Comparison of ENCODE assay signal across 9 cellular contexts in the genomic region with DNA sequence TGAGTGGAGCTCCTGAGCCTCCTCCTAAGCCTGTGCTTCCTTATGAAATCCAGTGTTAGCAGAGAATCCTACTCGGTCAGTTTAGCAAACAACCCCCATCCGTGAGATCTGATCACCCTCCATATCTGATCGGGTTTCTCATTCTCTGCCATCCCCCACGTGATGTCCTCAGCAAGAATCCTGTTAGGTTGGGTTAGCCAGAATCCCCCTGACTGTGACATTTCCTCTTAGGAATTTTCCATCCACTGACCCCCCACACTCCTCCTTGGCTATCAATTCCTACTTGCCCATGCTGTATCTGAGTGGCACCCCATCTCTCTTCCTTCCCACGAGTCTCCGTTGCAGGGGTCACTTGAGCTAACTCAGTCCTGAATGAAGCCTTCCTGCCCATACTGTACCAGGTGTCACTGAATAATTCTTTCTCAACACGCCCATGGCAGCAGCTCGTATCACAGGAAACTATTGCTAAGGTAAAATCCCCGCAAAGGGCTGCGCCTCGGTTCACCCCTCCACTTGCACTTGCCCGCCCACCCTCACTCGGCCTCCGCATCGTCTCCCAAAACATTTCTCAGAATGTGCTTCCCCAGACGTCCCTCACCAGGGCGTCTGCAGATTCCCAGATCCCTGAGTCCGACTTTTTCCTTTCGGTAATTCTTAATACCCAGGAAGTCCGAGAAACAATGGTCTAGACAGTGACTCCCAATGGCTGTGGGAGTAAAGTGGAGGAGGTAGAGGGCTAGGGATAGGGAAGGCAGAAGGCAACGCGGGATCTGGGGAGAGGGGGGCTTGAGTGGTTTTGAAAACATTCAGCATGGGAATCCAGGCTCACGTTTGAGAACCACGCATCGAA. TPM values are rescaled to one million over a fixed set of nuclear protein-coding genes. Genes with fewer than 3 reads are reported as not detected.
A peak's percentile ranks its signal among the peaks of the same experiment; 100 is the strongest.
DNase-seq lines count a peak whose midpoint lies in the region; ATAC-seq, FAIRE-seq and TF ChIP-seq lines count a peak whose summit lies in the region.
"Had no signal": no experiment of that assay in that cellular context is flagged by ENCODE, and none has a peak within 500 bp of the region (broad histone marks: within the 10 kb centered on the region; RNA-seq: fewer than 3 reads in every experiment).

No MANE protein-coding gene starts in this region.

- intact Hi-C loops in ascending aorta (cut with DNase I) = loop anchor here (2.0 kb wide), 2 partner anchors 43 to 61 kb away; no protein-coding TSS in a partner anchor
- intact Hi-C loops in sigmoid colon (cut with DNase I) = loop anchor here (2.0 kb wide), 1 partner anchor 43 kb away; no protein-coding TSS in a partner anchor

- no CpG with 5 or more reads among the region's 25 CpGs for whole genome bisulfite sequencing in iPS DF 6.9 (ENCODE audit: insufficient coverage, insufficient read length)
- 83% methylated on average over 25 of the region's 25 CpGs for WGBS in sigmoid colon, 2 donors

- no peaks in the 10 kb centered on the region for H3K36me3 ChIP-seq in ascending aorta
- H3K36me3 ChIP-seq in iPS DF 6.9 (ENCODE audit: control insufficient read depth, insufficient read depth, low read length) = no peaks in the 10 kb centered on the region
- H3K36me3 ChIP-seq in sigmoid colon = no peaks in the 10 kb centered on the region

- no peak overlapping the region for H3K4me3 Mint-ChIP-seq in naive thymus-derived CD8-positive, alpha-beta T cell

- H3K4me1 ChIP-seq in ascending aorta = peaks cover 32 to 83% of the 10 kb centered on the region in 2 donors
- H3K4me1 ChIP-seq in iPS DF 6.9 (ENCODE audit: control insufficient read depth, insufficient read depth, low read length) = peaks cover 12% of the 10 kb centered on the region
- H3K4me1 ChIP-seq in sigmoid colon = peaks cover 0 to 98% (median 97%) of the 10 kb centered on the region in 4 donors

- H3K27ac Mint-ChIP-seq in naive thymus-derived CD8-positive, alpha-beta T cell = peak overlapping the region in 1 of 10 donors; percentile 6

- H3K36me3 Mint-ChIP-seq in naive thymus-derived CD8-positive, alpha-beta T cell = no peaks in the 10 kb centered on the region

- H3K27ac ChIP-seq in ascending aorta (peak overlapping the region; percentile 96 to 98), iPS DF 6.9 (ENCODE audit: low read length) (no peak overlapping the region), sigmoid colon (peak overlapping the region; percentile 98 to 100 (median 100))

- peak; percentile 47 for DNase-seq in ELF-1 (ENCODE audit: low read depth, low spot score)
- peak in 1 of 2 donors; percentile 69 for DNase-seq in ascending aorta (ENCODE audit: low spot score in 2 of 2)
- DNase-seq in iPS DF 6.9 (ENCODE audit: low read depth, low spot score) = no peak
- DNase-seq in sigmoid colon = no peak
- DNase-seq in urothelium cell line (ENCODE audit: low spot score) = no peak
- DNase-seq in Ammon's horn (ENCODE audit: low spot score) = no peak
- DNase-seq in erythroblast (lab: John Stamatoyannopoulos, UW) = no peak
- DNase-seq in naive thymus-derived CD8-positive, alpha-beta T cell = no peak
- DNase-seq: NCI-H2171 had no signal

- TF ChIP-seq CTCF in ascending aorta (IDR thresholded peaks at IDR 0.05) (no peak), sigmoid colon (IDR thresholded peaks at IDR 0.05) (no peak)

- POLR2A ChIA-PET in naive thymus-derived CD8-positive, alpha-beta T cell (lab: Charles Lee) = no interaction called here

- no peaks in the 10 kb centered on the region for H3K9me3 Mint-ChIP-seq in naive thymus-derived CD8-positive, alpha-beta T cell

- H3K4me3 ChIP-seq in ascending aorta (peak overlapping the region in 1 of 2 donors; percentile 46), iPS DF 6.9 (ENCODE audit: low read length) (peak overlapping the region; percentile 1; the same call in 1 of the 2 replicates), sigmoid colon (peak overlapping the region in 3 of 4 donors; percentile 20 to 28 (median 23))

- ATAC-seq in naive thymus-derived CD8-positive, alpha-beta T cell = no peak

- no peaks in the 10 kb centered on the region for H3K27me3 ChIP-seq in ascending aorta
- no peaks in the 10 kb centered on the region for H3K27me3 ChIP-seq in iPS DF 6.9 (ENCODE audit: control insufficient read depth, insufficient read depth, low read length)
- no peaks in the 10 kb centered on the region for H3K27me3 ChIP-seq in sigmoid colon

- peaks cover 0 to 1% (median 0%) of the 10 kb centered on the region in 5 donors for H3K27me3 Mint-ChIP-seq in naive thymus-derived CD8-positive, alpha-beta T cell

- H3K4me1 Mint-ChIP-seq in naive thymus-derived CD8-positive, alpha-beta T cell = peaks cover 0 to 2% (median 0%) of the 10 kb centered on the region in 4 donors

- TF ChIP-seq POLR2A in sigmoid colon (IDR thresholded peaks at IDR 0.05) = no peak
- TF ChIP-seq POLR2A in erythroblast (IDR thresholded peaks at IDR 0.05; ENCODE audit: low read length) = no peak

- TF ChIP-seq EP300 in sigmoid colon (IDR thresholded peaks at IDR 0.05) = no peak

- H3K9me3 ChIP-seq in ascending aorta (no peaks in the 10 kb centered on the region), iPS DF 6.9 (ENCODE audit: control insufficient read depth, insufficient read depth, low read length) (no peaks in the 10 kb centered on the region), sigmoid colon (no peaks in the 10 kb centered on the region)

- no peak for FAIRE-seq in urothelium cell line (lab: Jason Lieb, UNC)

RNA-seq across cellular contexts. Expression of a gene that starts 44.0 kb away (rescaled TPM):
- 68.2 TPM for total RNA-seq in ascending aorta
- 10 to 100 TPM; 33.6 to 83.4 (median 70.2) TPM for total RNA-seq in sigmoid colon
- polyA plus RNA-seq in sigmoid colon = 10 to 100 TPM; 12.6 to 36.3 (median 18.5) TPM
- under 1 TPM in 1 of 2 experiments, not detected in 1; 0.11 TPM for total RNA-seq in naive thymus-derived CD8-positive, alpha-beta T cell
- not detected for polyA plus RNA-seq in naive thymus-derived CD8-positive, alpha-beta T cell

RNA-seq across cellular contexts. Expression of a gene that starts 58.2 kb away (rescaled TPM):
- total RNA-seq in ascending aorta = not detected
- 1 to 10 TPM in 2 of 4 donors, not detected in 2; 1.4 to 1.5 TPM for total RNA-seq in sigmoid colon
- 10 to 100 TPM in 1 of 3 donors, 1 to 10 TPM in 2; 1.8 to 18.2 (median 6.2) TPM for polyA plus RNA-seq in sigmoid colon
- total RNA-seq in naive thymus-derived CD8-positive, alpha-beta T cell = not detected
- not detected for polyA plus RNA-seq in naive thymus-derived CD8-positive, alpha-beta T cell

Comparison
In these comparisons a context has a peak if more than half of its experiments do, and no peak if none do; other contexts are left out.
1. RNA of a gene that starts 44.0 kb away (total RNA-seq): 33.6 to 83.4 TPM in sigmoid colon and 68.2 TPM in ascending aorta (single experiment); 0.11 TPM in naive thymus-derived CD8-positive, alpha-beta T cell; every median in the first group is over 10 times any median in the second.